Comparison of ENCODE assay signal across 27 cellular contexts in the genomic region with DNA sequence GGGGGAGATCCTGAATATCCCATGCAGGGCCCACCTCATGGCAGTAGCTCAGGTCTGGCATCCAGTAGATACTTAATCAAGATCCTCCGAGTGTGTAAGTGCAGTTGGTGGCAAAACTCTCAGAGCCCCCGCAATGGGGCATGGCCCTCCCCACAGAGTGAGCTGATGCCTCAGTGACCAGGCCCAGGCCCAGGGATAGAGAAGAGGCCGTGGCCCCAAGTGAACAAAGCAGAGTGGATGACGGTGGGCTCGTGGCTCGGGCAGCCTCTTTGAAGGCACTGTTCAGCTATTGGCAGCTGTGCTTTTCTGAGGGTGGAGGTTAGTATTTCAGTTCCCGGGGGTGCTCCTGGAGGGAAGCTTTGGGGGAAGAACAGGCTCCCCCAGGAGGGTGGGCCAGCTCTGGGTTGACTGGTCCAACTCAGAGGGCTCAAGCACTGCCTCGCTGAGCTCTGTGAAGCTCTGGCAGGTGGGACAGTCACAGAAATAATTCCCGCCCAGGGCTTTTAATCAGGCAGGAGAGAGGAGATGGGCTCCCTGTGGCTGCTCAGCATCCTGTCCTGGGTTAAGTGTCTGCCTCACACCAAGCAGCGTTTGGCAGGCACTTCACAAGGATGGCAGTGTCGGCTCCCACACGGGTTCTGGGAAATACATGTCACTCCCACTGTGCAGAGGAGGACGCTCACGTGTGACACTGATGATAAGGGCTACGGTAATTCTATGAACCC.
A peak's percentile ranks its signal among the peaks of the same experiment; 100 is the strongest.
DNase-seq lines count a peak whose midpoint lies in the region; ATAC-seq, FAIRE-seq and TF ChIP-seq lines count a peak whose summit lies in the region.
"Had no signal": no experiment of that assay in that cellular context is flagged by ENCODE, and none has a peak within 500 bp of the region (broad histone marks: within the 10 kb centered on the region; RNA-seq: fewer than 3 reads in every experiment).

No MANE protein-coding gene starts in this region.

- H3K79me1 ChIP-seq in H1 (ENCODE audit: low read depth, low read length): no peaks in the 10 kb centered on the region
- no peaks in the 10 kb centered on the region for H3K79me1 ChIP-seq in neuronal stem cell (ENCODE audit: low read depth, low read length)

- H3K14ac ChIP-seq in H1 (ENCODE audit: insufficient read length) (no peak overlapping the region), neuronal stem cell (ENCODE audit: low read length) (no peak overlapping the region)

- H3K27me3 Mint-ChIP-seq in activated naive CD8-positive, alpha-beta T cell treated with anti-CD3 and anti-CD28 coated beads for 36 hours: peaks cover 4% of the 10 kb centered on the region
- H3K27me3 Mint-ChIP-seq in activated CD4-positive, alpha-beta T cell treated with anti-CD3 and anti-CD28 coated beads for 36 hours: no peaks in the 10 kb centered on the region
- peaks cover 4% of the 10 kb centered on the region for H3K27me3 Mint-ChIP-seq in endothelial cell (ENCODE audit: unreplicated experiment)
- H3K27me3 Mint-ChIP-seq: CD4-positive, CD25-positive, alpha-beta regulatory T cell had no signal

- CTCF ChIA-PET in H1 (lab: Charles Lee; ENCODE audit: partially characterized antibody): interaction anchor here (1.1 to 1.4 kb wide), 3 partner anchors 20 to 797 kb away, joined by 3 to 9 read pairs (median 4); no protein-coding TSS in a partner anchor
- CTCF ChIA-PET in activated CD4-positive, alpha-beta T cell treated with anti-CD3 and anti-CD28 coated beads for 36 hours (lab: Charles Lee): interaction anchor here (0.6 kb wide), 1 partner anchor 25 kb away, joined by 3 read pairs; no protein-coding TSS in a partner anchor

- H3K27ac Mint-ChIP-seq in activated naive CD8-positive, alpha-beta T cell treated with anti-CD3 and anti-CD28 coated beads for 36 hours: no peak overlapping the region
- no peak overlapping the region for H3K27ac Mint-ChIP-seq in activated CD4-positive, alpha-beta T cell treated with anti-CD3 and anti-CD28 coated beads for 36 hours
- H3K27ac Mint-ChIP-seq in endothelial cell (ENCODE audit: unreplicated experiment): no peak overlapping the region
- H3K27ac Mint-ChIP-seq: CD4-positive, CD25-positive, alpha-beta regulatory T cell; GM23338 had no signal

- H3K4ac ChIP-seq in H1 (replicated peaks; ENCODE audit: insufficient read length, low read depth, low read length): no peak overlapping the region
- H3K4ac ChIP-seq in neuronal stem cell (ENCODE audit: low read length): no peak overlapping the region

- H3K18ac ChIP-seq in H1 (ENCODE audit: extremely low read depth, low read length) (no peak overlapping the region), neuronal stem cell (ENCODE audit: low read length) (no peak overlapping the region)

- no peaks in the 10 kb centered on the region for H3K4me1 Mint-ChIP-seq in activated naive CD8-positive, alpha-beta T cell treated with anti-CD3 and anti-CD28 coated beads for 36 hours
- H3K4me1 Mint-ChIP-seq in activated CD4-positive, alpha-beta T cell treated with anti-CD3 and anti-CD28 coated beads for 36 hours: no peaks in the 10 kb centered on the region
- no peaks in the 10 kb centered on the region for H3K4me1 Mint-ChIP-seq in endothelial cell (ENCODE audit: unreplicated experiment)
- H3K4me1 Mint-ChIP-seq: CD4-positive, CD25-positive, alpha-beta regulatory T cell; GM23338 had no signal

- H3K27me3 ChIP-seq in H1 (replicated peaks in 1 of 4; ENCODE audit: control insufficient read depth in 3 of 4, extremely low read depth in 1 of 4, insufficient read depth in 3 of 4, low read length in 3 of 4): no peaks in the 10 kb centered on the region
- no peaks in the 10 kb centered on the region for H3K27me3 ChIP-seq in neuronal stem cell (ENCODE audit: control insufficient read depth in 3 of 3, insufficient read depth in 3 of 3, low read depth in 1 of 3, low read length in 3 of 3)
- no peaks in the 10 kb centered on the region for H3K27me3 ChIP-seq in GM23248 (replicated peaks; ENCODE audit: insufficient read depth)
- H3K27me3 ChIP-seq: BE2C, SJCRH30 had no signal

- H3K27ac ChIP-seq in H1 (ENCODE audit: low read depth, low read length): no peak overlapping the region
- H3K27ac ChIP-seq in neuronal stem cell (replicated peaks; ENCODE audit: low read length): no peak overlapping the region
- no peak overlapping the region for H3K27ac ChIP-seq in GM23248
- H3K27ac ChIP-seq: PC-9, SJCRH30 had no signal

- H2BK15ac ChIP-seq in H1 (ENCODE audit: low read length) (no peak overlapping the region), neuronal stem cell (ENCODE audit: low read length) (no peak overlapping the region)

- H2BK120ac ChIP-seq in H1 (replicated peaks; ENCODE audit: low read depth, low read length) (no peak overlapping the region), neuronal stem cell (ENCODE audit: low read depth, low read length) (no peak overlapping the region)

- no peak overlapping the region for H2BK20ac ChIP-seq in H1 (ENCODE audit: low read length)

- no peak overlapping the region for H4K5ac ChIP-seq in H1 (ENCODE audit: insufficient read length, low read depth, low read length)

- POLR2A ChIA-PET in H1 (lab: Charles Lee; ENCODE audit: partially characterized antibody): no interaction called here
- POLR2A ChIA-PET in activated CD4-positive, alpha-beta T cell treated with anti-CD3 and anti-CD28 coated beads for 36 hours (lab: Charles Lee): no interaction called here

- H3K9me2 ChIP-seq in GM23248 (ENCODE audit: insufficient read depth): no peaks in the 10 kb centered on the region

- H3K4me3 ChIP-seq in H1 (ENCODE audit: extremely low read depth in 1 of 4, insufficient read depth in 2 of 4, low read depth in 3 of 4, low read length in 4 of 4) (no peak overlapping the region), neuronal stem cell (ENCODE audit: low read length in 2 of 2) (no peak overlapping the region), GM23248 (no peak overlapping the region)
- H3K4me3 ChIP-seq: GM23338, PC-9, SJCRH30 had no signal

- no peak overlapping the region for H2BK5ac ChIP-seq in H1 (ENCODE audit: low read depth, low read length)
- peak overlapping the region; percentile 42 for H2BK5ac ChIP-seq in neuronal stem cell (ENCODE audit: low read length)

- H3K36me3 ChIP-seq in H1 (ENCODE audit: control insufficient read depth in 2 of 4, insufficient read depth in 4 of 4, low read length in 3 of 4): no peaks in the 10 kb centered on the region
- H3K36me3 ChIP-seq in neuronal stem cell (replicated peaks in 1 of 2; ENCODE audit: control insufficient read depth in 2 of 2, insufficient read depth in 2 of 2, low read length in 2 of 2): no peaks in the 10 kb centered on the region
- no peaks in the 10 kb centered on the region for H3K36me3 ChIP-seq in GM23248 (ENCODE audit: low read depth)
- H3K36me3 ChIP-seq: BE2C, SJCRH30 had no signal

- H3K9me3 ChIP-seq in H1 (ENCODE audit: insufficient read depth in 2 of 2, low read depth in 1 of 2, low read length in 1 of 2): peaks cover 0 to 4% of the 10 kb centered on the region in 2 experiments; a peak in 1 of 4 replicates
- H3K9me3 ChIP-seq in neuronal stem cell (replicated peaks in 1 of 2; ENCODE audit: control insufficient read depth in 2 of 2, insufficient read depth in 1 of 2, low read depth in 1 of 2, low read length in 2 of 2): no peaks in the 10 kb centered on the region
- H3K9me3 ChIP-seq in GM23248 (ENCODE audit: low read depth): no peaks in the 10 kb centered on the region
- H3K9me3 ChIP-seq: BE2C, SJCRH30 had no signal

- intact Hi-C loops in left ventricle myocardium superior (cut with micrococcal nuclease) (no loop called here), left cardiac atrium (cut with DNase I) (no loop called here)
- intact Hi-C loops in activated CD4-positive, alpha-beta T cell treated with anti-CD3 and anti-CD28 coated beads for 36 hours (cut with DNase I, micrococcal nuclease): no loop called here

- no peaks in the 10 kb centered on the region for H3K36me3 Mint-ChIP-seq in activated naive CD8-positive, alpha-beta T cell treated with anti-CD3 and anti-CD28 coated beads for 36 hours
- no peaks in the 10 kb centered on the region for H3K36me3 Mint-ChIP-seq in activated CD4-positive, alpha-beta T cell treated with anti-CD3 and anti-CD28 coated beads for 36 hours (ENCODE audit: low read depth)
- H3K36me3 Mint-ChIP-seq in endothelial cell (ENCODE audit: low read depth, unreplicated experiment): peaks cover 3% of the 10 kb centered on the region
- H3K36me3 Mint-ChIP-seq: CD4-positive, CD25-positive, alpha-beta regulatory T cell had no signal

- in situ Hi-C loops in GM23248 (cut with MboI): no loop called here

- TF ChIP-seq EP300 in H1 (IDR thresholded peaks at IDR 0.05; ENCODE audit: borderline replicate concordance in 1 of 2, low read depth in 2 of 2, low read length in 2 of 2): no peak

- no peak overlapping the region for H3K4me2 ChIP-seq in H1 (ENCODE audit: insufficient read depth in 1 of 2, low read depth in 2 of 2, low read length in 2 of 2)
- no peak overlapping the region for H3K4me2 ChIP-seq in neuronal stem cell (ENCODE audit: insufficient read depth, low read length, poor library complexity, severe bottlenecking)
- no peak overlapping the region for H3K4me2 ChIP-seq in GM23248 (ENCODE audit: unreplicated experiment)
- H3K4me2 ChIP-seq: GM23338, PC-9 had no signal

- H3K23me2 ChIP-seq in H1 (ENCODE audit: low read depth, low read length): no peaks in the 10 kb centered on the region

- no peak overlapping the region for H2AK5ac ChIP-seq in H1 (ENCODE audit: low read depth, low read length)
- H2AK5ac ChIP-seq in neuronal stem cell (ENCODE audit: low read depth, low read length): peak overlapping the region; percentile 63

- H3K23ac ChIP-seq in H1 (ENCODE audit: insufficient read length): no peak overlapping the region
- H3K23ac ChIP-seq in neuronal stem cell (ENCODE audit: low read depth, low read length, poor library complexity): no peak overlapping the region

- WGBS in H1 (ENCODE audit: extremely low coverage in 1 of 2, insufficient coverage in 1 of 2, insufficient read length in 1 of 2, insufficient replicate concordance in 2 of 2, low coverage in 1 of 2, low lambda C conversion rate in 2 of 2, missing lambda C conversion rate in 1 of 2), 2 experiments: 89% methylated on average over 15 of the region's 15 CpGs; no CpG with 5 or more reads in 1 of the 2 experiments
- no CpG with 5 or more reads among the region's 15 CpGs for WGBS in neuronal stem cell (ENCODE audit: extremely low coverage in 2 of 2, insufficient read length in 2 of 2, insufficient replicate concordance in 1 of 2), 2 donors
- WGBS in GM23248 (ENCODE audit: low coverage in 1 of 2, low lambda C conversion rate in 2 of 2, missing lambda C conversion rate in 2 of 2), 2 experiments: 20 to 22% methylated on average over 14 to 15 of the region's 15 CpGs

- H3F3A ChIP-seq in GM23248 (ENCODE audit: insufficient read depth): no peaks in the 10 kb centered on the region

- no peak overlapping the region for H4K8ac ChIP-seq in H1 (ENCODE audit: extremely low read depth, insufficient read depth, low read length)
- H4K8ac ChIP-seq in neuronal stem cell (ENCODE audit: low read depth, low read length): no peak overlapping the region

- no peaks in the 10 kb centered on the region for H4K20me1 ChIP-seq in H1 (replicated peaks in 1 of 2; ENCODE audit: control insufficient read depth in 1 of 2, insufficient read depth in 2 of 2, low read length in 2 of 2)
- H4K20me1 ChIP-seq in GM23248 (ENCODE audit: insufficient read depth): no peaks in the 10 kb centered on the region

- H2AFZ ChIP-seq in H1 (ENCODE audit: low read length): no peak overlapping the region
- H2AFZ ChIP-seq in neuronal stem cell (ENCODE audit: low read length): no peak overlapping the region
- H2AFZ ChIP-seq in GM23248: no peak overlapping the region
- H2AFZ ChIP-seq: GM23338, PC-9 had no signal

- TF ChIP-seq CTCF in H1 (IDR thresholded peaks at IDR 0.05; ENCODE audit: control extremely low read depth in 1 of 3, insufficient read depth in 1 of 3, low read depth in 1 of 3, low read length in 3 of 3) (no peak), endothelial cell (IDR thresholded peaks at IDR 0.05; ENCODE audit: unreplicated experiment) (no peak)

- no peak overlapping the region for H3K4me3 Mint-ChIP-seq in activated naive CD8-positive, alpha-beta T cell treated with anti-CD3 and anti-CD28 coated beads for 36 hours
- no peak overlapping the region for H3K4me3 Mint-ChIP-seq in activated CD4-positive, alpha-beta T cell treated with anti-CD3 and anti-CD28 coated beads for 36 hours
- no peak overlapping the region for H3K4me3 Mint-ChIP-seq in endothelial cell (ENCODE audit: unreplicated experiment)
- H3K4me3 Mint-ChIP-seq: CD4-positive, CD25-positive, alpha-beta regulatory T cell; GM23338 had no signal

- no peak overlapping the region for H4K91ac ChIP-seq in H1 (replicated peaks; ENCODE audit: insufficient read length, low read length)
- no peak overlapping the region for H4K91ac ChIP-seq in neuronal stem cell (ENCODE audit: low read depth, low read length, poor library complexity)

- H3K9me3 Mint-ChIP-seq in activated naive CD8-positive, alpha-beta T cell treated with anti-CD3 and anti-CD28 coated beads for 36 hours: no peaks in the 10 kb centered on the region
- no peaks in the 10 kb centered on the region for H3K9me3 Mint-ChIP-seq in activated CD4-positive, alpha-beta T cell treated with anti-CD3 and anti-CD28 coated beads for 36 hours (ENCODE audit: low read depth)
- H3K9me3 Mint-ChIP-seq in endothelial cell (ENCODE audit: unreplicated experiment): peaks cover 47% of the 10 kb centered on the region

- H3K56ac ChIP-seq in H1 (replicated peaks; ENCODE audit: insufficient read length, low read depth, low read length): no peak overlapping the region

- ATAC-seq in left ventricle myocardium superior (no peak), left cardiac atrium (no peak)
- ATAC-seq in activated CD4-positive, alpha-beta T cell treated with anti-CD3 and anti-CD28 coated beads for 36 hours: no peak
- ATAC-seq: GM23338, Right ventricle myocardium inferior had no signal

- DNase-seq in left ventricle myocardium superior: peak; percentile 8
- no peak for DNase-seq in left cardiac atrium
- DNase-seq in H1 (ENCODE audit: low read depth in 1 of 2, low spot score in 2 of 2): no peak
- DNase-seq in neuronal stem cell (ENCODE audit: low spot score): no peak
- DNase-seq in activated naive CD8-positive, alpha-beta T cell treated with anti-CD3 and anti-CD28 coated beads for 36 hours: no peak
- DNase-seq in GM23248: no peak
- DNase-seq in activated CD4-positive, alpha-beta T cell treated with anti-CD3 and anti-CD28 coated beads for 36 hours: no peak
- DNase-seq in endothelial cell (ENCODE audit: low spot score): no peak
- DNase-seq: 8988T; ACHN; BE2C; CD4-positive, CD25-positive, alpha-beta regulatory T cell; DMS153; DND-41; HCEC 1CT; NCI-H1048; NCI-H1417; NCI-H1694; NCI-H2029 treated with DMSO at 0.1 percent for 48 hours; NCI-H446 treated with DMSO at 0.1 percent for 48 hours; NCI-H526; NCI-H82; NK-92 treated with Interleukin-12 subunit alpha and Interleukin-12 subunit beta, amount 100 ng/mL, for 24 hours; PC-9; SJCRH30 had no signal

- H3K79me2 ChIP-seq in H1 (ENCODE audit: control insufficient read depth in 1 of 2, insufficient read depth in 2 of 2, low read length in 2 of 2): no peaks in the 10 kb centered on the region
- no peaks in the 10 kb centered on the region for H3K79me2 ChIP-seq in GM23248 (ENCODE audit: insufficient read depth)

- no peak for FAIRE-seq in H1 (lab: Jason Lieb, UNC)

- no peaks in the 10 kb centered on the region for H3K4me1 ChIP-seq in H1 (replicated peaks in 1 of 4; ENCODE audit: control insufficient read depth in 3 of 4, insufficient read depth in 4 of 4, low read length in 3 of 4)
- H3K4me1 ChIP-seq in neuronal stem cell (ENCODE audit: control insufficient read depth in 2 of 2, insufficient read depth in 1 of 2, low read depth in 1 of 2, low read length in 2 of 2): peaks cover 0 to 4% of the 10 kb centered on the region in 2 donors
- no peaks in the 10 kb centered on the region for H3K4me1 ChIP-seq in GM23248 (ENCODE audit: insufficient read depth)
- H3K4me1 ChIP-seq: BE2C, SJCRH30 had no signal

- no peak for TF ChIP-seq RAD21 in H1 (IDR thresholded peaks at IDR 0.05 in 1 of 2, conservative IDR thresholded peaks at IDR 0.05 in 1 of 2; ENCODE audit: low read depth in 2 of 2, low read length in 2 of 2)

- H3K9ac ChIP-seq in H1 (replicated peaks in 1 of 4; ENCODE audit: extremely low read depth in 1 of 4, low read depth in 3 of 4, low read length in 3 of 4): no peak overlapping the region
- peak overlapping the region; percentile 63 for H3K9ac ChIP-seq in neuronal stem cell (ENCODE audit: low read depth, low read length, poor library complexity)
- no peak overlapping the region for H3K9ac ChIP-seq in GM23248

- H2BK12ac ChIP-seq in H1 (ENCODE audit: low read depth, low read length) (no peak overlapping the region), neuronal stem cell (ENCODE audit: low read length) (no peak overlapping the region)

- no peak for TF ChIP-seq POLR2A in H1 (IDR thresholded peaks at IDR 0.05; ENCODE audit: control extremely low read depth in 1 of 2, low read depth in 2 of 2, low read length in 2 of 2)
